24 cellular contexts compared by ENCODE assay signal in genomic region chr9:4617752-4618151, GRCh38. TPM values are rescaled to one million over a fixed set of nuclear protein-coding genes. Genes with fewer than 3 reads are reported as not detected.
"Had no signal": no experiment of that assay in that cellular context is flagged by ENCODE, and none has a peak within 500 bp of the region (broad histone marks: within the 10 kb centered on the region; RNA-seq: fewer than 3 reads in every experiment).

No MANE protein-coding gene starts in this region.

- ATAC-seq: activated T-helper 17 cell treated with anti-CD3 and anti-CD28 coated beads, Interleukin-2, amount 50 U/mL, for 72 hours; PC-3 had no signal

- H3K4me3 Mint-ChIP-seq: activated B cell treated with CpG ODN at 0.5 μM for 24 hours; activated CD4-positive, alpha-beta memory T cell treated with anti-CD3 and anti-CD28 coated beads, Interleukin-2, amount 10 ng/mL, durations not matched to agents 7 days and 5 days; activated naive CD4-positive, alpha-beta T cell treated with anti-CD3 and anti-CD28 coated beads for 36 hours; activated naive CD8-positive, alpha-beta T cell; activated T-helper 17 cell treated with anti-CD3 and anti-CD28 coated beads, Interleukin-2, amount 50 U/mL, for 72 hours; T-helper 1 cell treated with Interleukin-12 subunit alpha and Interleukin-12 subunit beta and Interleukin-4 antibody, amounts not matched to agents 30 μg/mL and 1 μg/mL, for 36 hours had no signal

- H3K27me3 Mint-ChIP-seq: activated B cell treated with CpG ODN at 0.5 μM for 24 hours; activated naive CD8-positive, alpha-beta T cell had no signal

- DNase-seq: activated B cell treated with CpG ODN at 0.5 μM for 24 hours; activated CD4-positive, alpha-beta memory T cell treated with anti-CD3 and anti-CD28 coated beads, Interleukin-2, amount 10 ng/mL, durations not matched to agents 7 days and 5 days; activated CD4-positive, alpha-beta T cell treated with anti-CD3 and anti-CD28 coated beads for 1 hour; activated CD4-positive, alpha-beta T cell treated with anti-CD3 and anti-CD28 coated beads, Interleukin-2, amount 50 U/mL, for 1 hour; activated gamma-delta T cell; activated naive CD4-positive, alpha-beta T cell treated with anti-CD3 and anti-CD28 coated beads for 36 hours; activated T-cell treated with anti-CD3 and anti-CD28 coated beads for 4 hours; activated T-cell treated with anti-CD3 and anti-CD28 coated beads, Interleukin-2, amount 50 U/mL, for 48 hours; brain microvascular endothelial cell; MG63; MV-4-11; NCI-H1092 treated with DMSO at 0.1 percent for 48 hours; NCI-H1417 treated with DMSO at 0.1 percent for 48 hours; NCI-H1694 treated with DMSO at 0.1 percent for 48 hours; NCI-H2029 treated with DMSO at 0.1 percent for 48 hours; NCI-H510A treated with DMSO at 0.1 percent for 48 hours; NCI-H69; PC-3; SHP77 treated with DMSO at 0.1 percent for 48 hours had no signal

- H3K27ac Mint-ChIP-seq: activated B cell treated with CpG ODN at 0.5 μM for 24 hours; activated CD4-positive, alpha-beta memory T cell treated with anti-CD3 and anti-CD28 coated beads, Interleukin-2, amount 10 ng/mL, durations not matched to agents 7 days and 5 days; activated naive CD4-positive, alpha-beta T cell treated with anti-CD3 and anti-CD28 coated beads for 36 hours; activated naive CD8-positive, alpha-beta T cell; activated T-helper 17 cell treated with anti-CD3 and anti-CD28 coated beads, Interleukin-2, amount 50 U/mL, for 72 hours; T-helper 1 cell treated with Interleukin-12 subunit alpha and Interleukin-12 subunit beta and Interleukin-4 antibody, amounts not matched to agents 30 μg/mL and 1 μg/mL, for 36 hours had no signal

- H3K4me3 ChIP-seq: cardiac muscle cell, MG63 had no signal

- H3K4me1 Mint-ChIP-seq: activated B cell treated with CpG ODN at 0.5 μM for 24 hours had no signal

- H3K9me3 ChIP-seq: MG63 had no signal

- H3K9me3 Mint-ChIP-seq: activated B cell treated with CpG ODN at 0.5 μM for 24 hours; activated CD4-positive, alpha-beta memory T cell treated with anti-CD3 and anti-CD28 coated beads, Interleukin-2, amount 10 ng/mL, durations not matched to agents 7 days and 5 days; activated naive CD4-positive, alpha-beta T cell treated with anti-CD3 and anti-CD28 coated beads for 36 hours; activated T-helper 17 cell treated with anti-CD3 and anti-CD28 coated beads, Interleukin-2, amount 50 U/mL, for 72 hours had no signal

- H3K27me3 ChIP-seq: brain microvascular endothelial cell, cardiac muscle cell, MG63 had no signal

- H3K27ac ChIP-seq: brain microvascular endothelial cell, cardiac muscle cell had no signal

- H3K36me3 ChIP-seq: brain microvascular endothelial cell, cardiac muscle cell, MG63 had no signal

- FAIRE-seq: RCC 7860 had no signal

RNA-seq across cellular contexts. Expression of gene SPATA6L, which starts 48.5 kb away (rescaled TPM):
- total RNA-seq: PC-3 had no signal
